In genomic region chr7:2855386-2855785, GRCh38 we compare ENCODE assay signal across 24 cellular contexts.
"Had no signal": no experiment of that assay in that cellular context is flagged by ENCODE, and none has a peak within 500 bp of the region (broad histone marks: within the 10 kb centered on the region; RNA-seq: fewer than 3 reads in every experiment).

No MANE protein-coding gene starts in this region.

- H3K27ac ChIP-seq: brain microvascular endothelial cell, Peyer's patch, RWPE1, SJCRH30, WERI-Rb-1 had no signal

- ATAC-seq: activated CD4-positive, alpha-beta T cell treated with anti-CD3 and anti-CD28 coated beads for 36 hours had no signal

- H3K4me1 Mint-ChIP-seq: activated CD4-positive, alpha-beta memory T cell treated with anti-CD3 and anti-CD28 coated beads, Interleukin-2, amount 10 ng/mL, durations not matched to agents 7 days and 5 days; activated naive CD4-positive, alpha-beta T cell treated with anti-CD3 and anti-CD28 coated beads, Interleukin-2, amount 50 U/mL, for 24 hours had no signal

- H3K9me3 Mint-ChIP-seq: activated CD4-positive, alpha-beta memory T cell treated with anti-CD3 and anti-CD28 coated beads, Interleukin-2, amount 10 ng/mL, durations not matched to agents 7 days and 5 days; activated naive CD4-positive, alpha-beta T cell treated with anti-CD3 and anti-CD28 coated beads, Interleukin-2, amount 50 U/mL, for 24 hours had no signal

- H3K27ac Mint-ChIP-seq: activated CD4-positive, alpha-beta memory T cell treated with anti-CD3 and anti-CD28 coated beads, Interleukin-2, amount 10 ng/mL, durations not matched to agents 7 days and 5 days; activated CD4-positive, alpha-beta T cell treated with anti-CD3 and anti-CD28 coated beads for 36 hours; activated naive CD4-positive, alpha-beta T cell treated with anti-CD3 and anti-CD28 coated beads, Interleukin-2, amount 50 U/mL, for 24 hours had no signal

- DNase-seq: activated CD4-positive, alpha-beta memory T cell treated with anti-CD3 and anti-CD28 coated beads, Interleukin-2, amount 10 ng/mL, durations not matched to agents 7 days and 5 days; activated CD4-positive, alpha-beta T cell treated with anti-CD3 and anti-CD28 coated beads for 36 hours; activated CD4-positive, alpha-beta T cell treated with anti-CD3 and anti-CD28 coated beads, Interleukin-2, amount 50 U/mL, for 1 hour; activated effector memory CD4-positive, alpha-beta T cell treated with Interleukin-2 at 50 U/mL for 16 hours; activated naive CD4-positive, alpha-beta T cell; activated T-cell treated with anti-CD3 and anti-CD28 coated beads for 4 hours; brain microvascular endothelial cell; central memory CD4-positive, alpha-beta T cell; KG1; NCI-H1092 treated with DMSO at 0.1 percent for 48 hours; NCI-H1417 treated with DMSO at 0.1 percent for 48 hours; NCI-H1694; NCI-H2081; NCI-H2227 treated with DMSO at 0.1 percent for 48 hours; NCI-H526; NCI-H774; Peyer's patch; Right ventricle myocardium superior; SJCRH30; SK-N-SH; T-helper 1 cell; WERI-Rb-1 had no signal

- H3K27me3 Mint-ChIP-seq: activated CD4-positive, alpha-beta memory T cell treated with anti-CD3 and anti-CD28 coated beads, Interleukin-2, amount 10 ng/mL, durations not matched to agents 7 days and 5 days; activated CD4-positive, alpha-beta T cell treated with anti-CD3 and anti-CD28 coated beads for 36 hours; activated naive CD4-positive, alpha-beta T cell treated with anti-CD3 and anti-CD28 coated beads, Interleukin-2, amount 50 U/mL, for 24 hours had no signal

- H3K4me3 Mint-ChIP-seq: activated CD4-positive, alpha-beta memory T cell treated with anti-CD3 and anti-CD28 coated beads, Interleukin-2, amount 10 ng/mL, durations not matched to agents 7 days and 5 days; activated CD4-positive, alpha-beta T cell treated with anti-CD3 and anti-CD28 coated beads for 36 hours; activated naive CD4-positive, alpha-beta T cell treated with anti-CD3 and anti-CD28 coated beads, Interleukin-2, amount 50 U/mL, for 24 hours had no signal
